13 cellular contexts compared by ENCODE assay signal in genomic region chr11:20015101-20015500, GRCh38.
A peak's percentile ranks its signal among the peaks of the same experiment; 100 is the strongest.
DNase-seq lines count a peak whose midpoint lies in the region; TF ChIP-seq lines count a peak whose summit lies in the region.
"Had no signal": no experiment of that assay in that cellular context is flagged by ENCODE, and none has a peak within 500 bp of the region (broad histone marks: within the 10 kb centered on the region; RNA-seq: fewer than 3 reads in every experiment).

No MANE protein-coding gene starts in this region.

- no peaks in the 10 kb centered on the region for H3K9me3 Mint-ChIP-seq in mesothelial cell of epicardium
- H3K9me3 Mint-ChIP-seq: CD4-positive, alpha-beta T cell had no signal

- DNase-seq in AG08395 (ENCODE audit: low spot score) (peak; percentile 31), G401 (ENCODE audit: low spot score) (peak; percentile 48), amniotic epithelial cell (ENCODE audit: low read depth) (peak; percentile 43), mesothelial cell of epicardium (ENCODE audit: low spot score in 2 of 2, unreplicated experiment in 2 of 2) (no peak), NCI-H2227 treated with DMSO at 0.1 percent for 48 hours (lab: John Stamatoyannopoulos, UW) (no peak), SKM-1 treated with dmso at 0.1 percent for 144 hours (lab: John Stamatoyannopoulos, UW; ENCODE audit: unreplicated experiment) (no peak)
- no peak for DNase-seq in activated T-cell treated with anti-CD3 and anti-CD28 coated beads, Interleukin-2, amount 50 U/mL, for 48 hours
- DNase-seq: ACHN; CD4-positive, alpha-beta T cell; NCI-H146; NCI-H526; SIG-M5 had no signal

- no peak overlapping the region for H3K4me3 Mint-ChIP-seq in mesothelial cell of epicardium
- H3K4me3 Mint-ChIP-seq: B cell; CD4-positive, alpha-beta T cell had no signal

- peak overlapping the region; percentile 81 for H3K27ac Mint-ChIP-seq in mesothelial cell of epicardium
- H3K27ac Mint-ChIP-seq: B cell; CD4-positive, alpha-beta T cell had no signal

- TF ChIP-seq CTCF in mesothelial cell of epicardium (IDR thresholded peaks at IDR 0.05; ENCODE audit: unreplicated experiment): no peak

- no peaks in the 10 kb centered on the region for H3K27me3 Mint-ChIP-seq in mesothelial cell of epicardium (ENCODE audit: low read depth)

- in situ Hi-C loops in G401 (cut with HindIII; ENCODE audit: low sequenced_read_pairs): no loop called here

- peaks cover 42% of the 10 kb centered on the region for H3K4me1 Mint-ChIP-seq in mesothelial cell of epicardium
- H3K4me1 Mint-ChIP-seq: B cell had no signal

- H3K36me3 Mint-ChIP-seq in mesothelial cell of epicardium: no peaks in the 10 kb centered on the region

Comparison
In these comparisons a context has a peak if more than half of its experiments do, and no peak if none do; other contexts are left out.
1. DNase-seq: peak in AG08395 (single experiment), G401 (single experiment) and amniotic epithelial cell (single experiment); none in mesothelial cell of epicardium (0 of 2), activated T-cell treated with anti-CD3 and anti-CD28 coated beads, Interleukin-2, amount 50 U/mL, for 48 hours (0 of 2), NCI-H2227 treated with DMSO at 0.1 percent for 48 hours (single experiment) and SKM-1 treated with dmso at 0.1 percent for 144 hours (single experiment).